ENCODE assay signal across 8 cellular contexts in the genomic region with DNA sequence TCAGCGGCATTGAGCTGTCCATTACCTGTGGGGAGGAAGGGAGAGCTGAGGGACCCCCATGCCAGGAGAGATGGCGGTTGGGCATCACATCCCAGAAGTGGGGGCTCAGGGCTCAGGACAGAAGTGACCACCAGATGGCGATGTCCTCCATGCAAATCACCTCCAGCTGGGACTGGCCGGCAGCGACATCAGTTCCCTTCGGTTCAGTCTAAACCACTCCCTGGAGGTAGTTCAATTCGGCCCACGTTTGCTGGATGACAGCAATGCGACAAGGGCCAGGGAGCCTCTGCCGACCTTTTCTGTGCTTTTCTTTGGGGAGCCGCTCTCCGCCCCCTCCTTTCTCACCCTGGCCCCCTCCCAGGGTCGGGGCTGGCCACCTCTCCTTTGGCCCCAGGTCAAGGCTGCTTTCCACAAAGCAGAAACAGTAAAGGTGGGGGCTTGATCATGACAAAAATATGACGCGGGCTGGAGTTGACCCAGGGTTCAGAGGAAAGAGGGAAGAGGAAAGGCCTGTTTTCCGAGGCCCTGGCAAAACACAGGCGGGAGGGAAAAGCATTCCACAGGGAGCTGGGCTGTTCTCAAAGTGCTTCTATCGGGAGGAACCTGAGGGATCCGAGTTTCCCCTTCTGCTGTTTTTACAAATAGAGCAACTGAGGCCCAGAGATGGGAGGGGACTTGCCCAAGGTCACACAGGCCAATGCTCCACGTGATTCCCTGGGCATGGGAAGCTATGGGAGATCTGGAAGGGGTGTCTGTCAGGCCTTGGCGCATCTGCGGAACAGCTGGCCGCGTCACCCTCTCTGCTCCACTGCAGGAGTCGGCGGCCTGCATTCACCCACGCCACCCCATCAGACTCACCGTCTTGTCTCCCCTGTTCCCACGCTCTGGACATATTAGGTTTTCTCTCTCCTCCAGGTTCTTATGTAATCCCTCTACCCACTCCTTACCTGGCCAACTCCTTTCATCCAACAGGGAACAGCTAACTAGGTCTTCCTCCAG. TPM values are rescaled to one million over a fixed set of nuclear protein-coding genes. Genes with fewer than 3 reads are reported as not detected.
DNase-seq lines count a peak whose midpoint lies in the region; ATAC-seq and TF ChIP-seq lines count a peak whose summit lies in the region.

No MANE protein-coding gene starts in this region.

- peak; percentile 87 for DNase-seq in COLO829 (ENCODE audit: low spot score)
- peak in 74 of 76 experiments; percentile 24 to 89 (median 68) for DNase-seq in HUDEP-2 (lab: John Stamatoyannopoulos, UW; ENCODE audit: unreplicated experiment in 76 of 76)
- peak; percentile 46 for DNase-seq in T follicular helper cell (ENCODE audit: low read depth)
- DNase-seq in amniotic stem cell (lab: John Stamatoyannopoulos, UW) = peak; percentile 54
- DNase-seq in left cardiac atrium = peak; percentile 92
- peak; percentile 87 for DNase-seq in prostate gland (ENCODE audit: low spot score)
- DNase-seq in upper lobe of right lung = peak; percentile 86

- ATAC-seq in left cardiac atrium = peak; percentile 71 to 78
- peak; percentile 85 for ATAC-seq in upper lobe of right lung
- ATAC-seq in GM19455 (IDR thresholded peaks at IDR 0.05; ENCODE audit: unreplicated experiment) = no peak

- peak; percentile 78 to 94 (median 89) for TF ChIP-seq CTCF in prostate gland (IDR thresholded peaks at IDR 0.05)
- peak; percentile 83 for TF ChIP-seq CTCF in upper lobe of right lung (IDR thresholded peaks at IDR 0.05)

- intact Hi-C loops in left cardiac atrium (cut with DNase I) (loop anchor here (1.0 to 2.0 kb wide), 2 partner anchors 268 to 472 kb away; no protein-coding TSS in a partner anchor), prostate gland (cut with DNase I) (loop anchor here (1.0 to 2.0 kb wide), 2 partner anchors 266 to 458 kb away; no protein-coding TSS in a partner anchor), upper lobe of right lung (cut with DNase I) (loop anchor here (2.0 to 10.0 kb wide), 2 partner anchors 268 to 466 kb away; no protein-coding TSS in a partner anchor)

- H3K9me3 ChIP-seq in prostate gland (no peaks in the 10 kb centered on the region), upper lobe of right lung (no peaks in the 10 kb centered on the region)

- H3K4me1 ChIP-seq in prostate gland (replicated peaks) = peaks cover 3% of the 10 kb centered on the region
- H3K4me1 ChIP-seq in upper lobe of right lung = peaks cover 40% of the 10 kb centered on the region

- peak overlapping the region; percentile 41 to 47 for H3K27ac ChIP-seq in prostate gland
- H3K27ac ChIP-seq in upper lobe of right lung = peak overlapping the region; percentile 71

- no peaks in the 10 kb centered on the region for H3K27me3 ChIP-seq in prostate gland (replicated peaks; ENCODE audit: insufficient read depth)
- H3K27me3 ChIP-seq in upper lobe of right lung = no peaks in the 10 kb centered on the region

- WGBS in prostate gland = 39% methylated on average over 29 of the region's 29 CpGs

- H3K4me3 ChIP-seq in prostate gland (no peak overlapping the region), upper lobe of right lung (no peak overlapping the region)

- H3K36me3 ChIP-seq in prostate gland = no peaks in the 10 kb centered on the region
- H3K36me3 ChIP-seq in upper lobe of right lung = no peaks in the 10 kb centered on the region

- TF ChIP-seq POLR2A in prostate gland (IDR thresholded peaks at IDR 0.05) = no peak

RNA-seq across cellular contexts. Expression of gene FBXO7, which starts 54.7 kb away (rescaled TPM):
- total RNA-seq in left cardiac atrium = 10 to 100 TPM; 40.0 to 48.4 TPM
- total RNA-seq in prostate gland = 100 to 1,000 TPM in 1 of 2 donors, 10 to 100 TPM in 1; 82.8 to 128 TPM
- 96.4 TPM for total RNA-seq in upper lobe of right lung
